2 cellular contexts compared by ENCODE assay signal in genomic region chr2:149650006-149650405, GRCh38.
TF ChIP-seq lines count a peak whose summit lies in the region.

No MANE protein-coding gene starts in this region.

TF ChIP-seq in IMR-90, 13 proteins besides CTCF, POLR2A, EP300 and RAD21:
- TF ChIP-seq CEBPB (IDR thresholded peaks at IDR 0.05; ENCODE audit: low read depth, low read length): no peak
- TF ChIP-seq MAZ (IDR thresholded peaks at IDR 0.05; ENCODE audit: borderline replicate concordance, low read depth, low read length): no peak
- TF ChIP-seq, protein P1, sequence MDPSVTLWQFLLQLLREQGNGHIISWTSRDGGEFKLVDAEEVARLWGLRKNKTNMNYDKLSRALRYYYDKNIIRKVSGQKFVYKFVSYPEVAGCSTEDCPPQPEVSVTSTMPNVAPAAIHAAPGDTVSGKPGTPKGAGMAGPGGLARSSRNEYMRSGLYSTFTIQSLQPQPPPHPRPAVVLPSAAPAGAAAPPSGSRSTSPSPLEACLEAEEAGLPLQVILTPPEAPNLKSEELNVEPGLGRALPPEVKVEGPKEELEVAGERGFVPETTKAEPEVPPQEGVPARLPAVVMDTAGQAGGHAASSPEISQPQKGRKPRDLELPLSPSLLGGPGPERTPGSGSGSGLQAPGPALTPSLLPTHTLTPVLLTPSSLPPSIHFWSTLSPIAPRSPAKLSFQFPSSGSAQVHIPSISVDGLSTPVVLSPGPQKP (IDR thresholded peaks at IDR 0.05; ENCODE audit: borderline replicate concordance, low read depth, low read length): no peak
- no peak for TF ChIP-seq NFE2L2 (IDR thresholded peaks at IDR 0.05; ENCODE audit: low read depth, low read length)
- TF ChIP-seq MAFK (IDR thresholded peaks at IDR 0.05; ENCODE audit: low read depth, low read length): no peak
- TF ChIP-seq SMC3 (IDR thresholded peaks at IDR 0.05; ENCODE audit: low read depth, low read length): no peak
- TF ChIP-seq, protein P2, sequence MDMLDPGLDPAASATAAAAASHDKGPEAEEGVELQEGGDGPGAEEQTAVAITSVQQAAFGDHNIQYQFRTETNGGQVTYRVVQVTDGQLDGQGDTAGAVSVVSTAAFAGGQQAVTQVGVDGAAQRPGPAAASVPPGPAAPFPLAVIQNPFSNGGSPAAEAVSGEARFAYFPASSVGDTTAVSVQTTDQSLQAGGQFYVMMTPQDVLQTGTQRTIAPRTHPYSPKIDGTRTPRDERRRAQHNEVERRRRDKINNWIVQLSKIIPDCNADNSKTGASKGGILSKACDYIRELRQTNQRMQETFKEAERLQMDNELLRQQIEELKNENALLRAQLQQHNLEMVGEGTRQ (IDR thresholded peaks at IDR 0.05; ENCODE audit: low read depth, low read length): no peak
- no peak for TF ChIP-seq RCOR1 (IDR thresholded peaks at IDR 0.05; ENCODE audit: insufficient replicate concordance, low read length)
- no peak for TF ChIP-seq CHD1 (IDR thresholded peaks at IDR 0.05; ENCODE audit: low read depth, low read length)
- no peak for TF ChIP-seq MXI1 (IDR thresholded peaks at IDR 0.05; ENCODE audit: borderline replicate concordance, low read depth, low read length)
- TF ChIP-seq BHLHE40 (IDR thresholded peaks at IDR 0.05; ENCODE audit: low read depth, low read length): no peak
- no peak for TF ChIP-seq FOS (IDR thresholded peaks at IDR 0.05; ENCODE audit: low read depth, low read length)
- TF ChIP-seq RFX5 (IDR thresholded peaks at IDR 0.05; ENCODE audit: low read depth, low read length): no peak

TF ChIP-seq in GM23338, 12 proteins besides CTCF, POLR2A, EP300 and RAD21:
- TF ChIP-seq POLR2AphosphoS5 (IDR thresholded peaks at IDR 0.05; ENCODE audit: low read depth) (no peak), JUNB (IDR thresholded peaks at IDR 0.05; ENCODE audit: unreplicated experiment) (no peak), ETS1 (IDR thresholded peaks at IDR 0.05) (no peak), EZH2 (IDR thresholded peaks at IDR 0.05; ENCODE audit: low read depth, unreplicated experiment) (no peak), NANOG (IDR thresholded peaks at IDR 0.05; ENCODE audit: borderline replicate concordance) (no peak), REST (IDR thresholded peaks at IDR 0.05; ENCODE audit: unreplicated experiment) (no peak), ZNF331 (CRISPR knock-in tag; IDR thresholded peaks at IDR 0.05; ENCODE audit: low read depth) (no peak), ZNF114 (CRISPR knock-in tag; IDR thresholded peaks at IDR 0.05) (no peak), EZH2phosphoT487 (IDR thresholded peaks at IDR 0.05; ENCODE audit: unreplicated experiment) (no peak), ZNF462 (CRISPR knock-in tag; IDR thresholded peaks at IDR 0.05) (no peak), STAT1 (IDR thresholded peaks at IDR 0.05; ENCODE audit: unreplicated experiment) (no peak), CREB1 (CRISPR knock-in tag; IDR thresholded peaks at IDR 0.05; ENCODE audit: low read depth) (no peak)
